12 cellular contexts compared by ENCODE assay signal in genomic region chr22:35398574-35398973, GRCh38. TPM values are rescaled to one million over a fixed set of nuclear protein-coding genes. Genes with fewer than 3 reads are reported as not detected.
A peak's percentile ranks its signal among the peaks of the same experiment; 100 is the strongest.
DNase-seq lines count a peak whose midpoint lies in the region; ATAC-seq and TF ChIP-seq lines count a peak whose summit lies in the region.
"Had no signal": no experiment of that assay in that cellular context is flagged by ENCODE, and none has a peak within 500 bp of the region (broad histone marks: within the 10 kb centered on the region; RNA-seq: fewer than 3 reads in every experiment).

No MANE protein-coding gene starts in this region.

- H3K9ac ChIP-seq in Loucy (ENCODE audit: low read depth, low read length, poor library complexity, severe bottlenecking) (peak overlapping the region; percentile 99), colonic mucosa (ENCODE audit: low read depth in 2 of 2, low read length in 2 of 2) (no peak overlapping the region)

- peaks cover 25% of the 10 kb centered on the region for H4K20me1 ChIP-seq in Loucy (ENCODE audit: insufficient read depth, low read length, poor library complexity, severe bottlenecking)

- H3K9me2 ChIP-seq in Loucy (replicated peaks; ENCODE audit: low read depth, low read length) = no peaks in the 10 kb centered on the region

- peaks cover 26% of the 10 kb centered on the region for H3K36me3 Mint-ChIP-seq in activated CD4-positive, alpha-beta T cell treated with anti-CD3 and anti-CD28 coated beads, Interleukin-2, amount 10 ng/mL, durations not matched to agents 7 days and 5 days (ENCODE audit: low read depth)

- no peaks in the 10 kb centered on the region for H3F3A ChIP-seq in Loucy (ENCODE audit: low read depth)

- WGBS in body of pancreas, 2 donors = 91 to 97% methylated on average over 4 of the region's 4 CpGs
- WGBS in spleen, 5 donors = 96 to 100% (median 97%) methylated on average over 4 of the region's 4 CpGs

- ATAC-seq in body of pancreas = no peak
- ATAC-seq in HG02870 (IDR thresholded peaks at IDR 0.05; ENCODE audit: unreplicated experiment) = no peak

- peaks cover 47% of the 10 kb centered on the region for H3K79me2 ChIP-seq in Loucy (ENCODE audit: insufficient read depth, low read length)

- peaks cover 4% of the 10 kb centered on the region for H3K27me3 ChIP-seq in Loucy (ENCODE audit: insufficient read depth, low read length, poor library complexity, severe bottlenecking)
- H3K27me3 ChIP-seq in body of pancreas = no peaks in the 10 kb centered on the region
- H3K27me3 ChIP-seq in spleen (replicated peaks in 1 of 7) = no peaks in the 10 kb centered on the region
- H3K27me3 ChIP-seq in colonic mucosa = no peaks in the 10 kb centered on the region
- H3K27me3 ChIP-seq: tibial nerve had no signal

- H2AFZ ChIP-seq in Loucy (ENCODE audit: low read length) = no peak overlapping the region

- H3K4me1 Mint-ChIP-seq in activated CD4-positive, alpha-beta T cell treated with anti-CD3 and anti-CD28 coated beads, Interleukin-2, amount 10 ng/mL, durations not matched to agents 7 days and 5 days = peaks cover 36% of the 10 kb centered on the region

- POLR2A ChIA-PET in activated CD4-positive, alpha-beta T cell treated with anti-CD3 and anti-CD28 coated beads, Interleukin-2, amount 10 ng/mL, durations not matched to agents 7 days and 5 days (lab: Charles Lee) = no interaction called here

- TF ChIP-seq POLR2A in body of pancreas (IDR thresholded peaks at IDR 0.05) = no peak
- no peak for TF ChIP-seq POLR2A in spleen (IDR thresholded peaks at IDR 0.05)

- peaks cover 2% of the 10 kb centered on the region for H3K9me3 Mint-ChIP-seq in activated CD4-positive, alpha-beta T cell treated with anti-CD3 and anti-CD28 coated beads, Interleukin-2, amount 10 ng/mL, durations not matched to agents 7 days and 5 days

- H3K4me3 Mint-ChIP-seq in activated CD4-positive, alpha-beta T cell treated with anti-CD3 and anti-CD28 coated beads, Interleukin-2, amount 10 ng/mL, durations not matched to agents 7 days and 5 days = peak overlapping the region; percentile 97

- H3K4me1 ChIP-seq in Loucy (ENCODE audit: insufficient read depth, low read length, poor library complexity, severe bottlenecking) = peaks cover 34% of the 10 kb centered on the region
- peaks cover 34% of the 10 kb centered on the region for H3K4me1 ChIP-seq in body of pancreas
- H3K4me1 ChIP-seq in spleen = peaks cover 13 to 85% (median 59%) of the 10 kb centered on the region in 6 donors
- H3K4me1 ChIP-seq in colonic mucosa = no peaks in the 10 kb centered on the region

- H3K36me3 ChIP-seq in Loucy (ENCODE audit: insufficient read depth, low read length) (peaks cover 17% of the 10 kb centered on the region; the same call in 1 of the 2 replicates), body of pancreas (replicated peaks in 1 of 2; ENCODE audit: insufficient read depth in 1 of 2, low read depth in 2 of 2) (no peaks in the 10 kb centered on the region), spleen (peaks cover 0 to 26% (median 10%) of the 10 kb centered on the region in 6 donors), colonic mucosa (no peaks in the 10 kb centered on the region)

- H3K27me3 Mint-ChIP-seq in activated CD4-positive, alpha-beta T cell treated with anti-CD3 and anti-CD28 coated beads, Interleukin-2, amount 10 ng/mL, durations not matched to agents 7 days and 5 days = no peaks in the 10 kb centered on the region

- H3K27ac Mint-ChIP-seq in activated CD4-positive, alpha-beta T cell treated with anti-CD3 and anti-CD28 coated beads, Interleukin-2, amount 10 ng/mL, durations not matched to agents 7 days and 5 days = peak overlapping the region; percentile 99

- H3K9me3 ChIP-seq in Loucy (ENCODE audit: insufficient read depth, low read depth, low read length) (no peaks in the 10 kb centered on the region), body of pancreas (no peaks in the 10 kb centered on the region), spleen (no peaks in the 10 kb centered on the region), colonic mucosa (no peaks in the 10 kb centered on the region)
- H3K9me3 ChIP-seq: tibial nerve had no signal

- DNase-seq in activated CD4-positive, alpha-beta T cell treated with anti-CD3 and anti-CD28 coated beads, Interleukin-2, amount 10 ng/mL, durations not matched to agents 7 days and 5 days = no peak
- no peak for DNase-seq in activated CD4-positive, alpha-beta T cell treated with anti-CD3 and anti-CD28 coated beads, Interleukin-2, amount 50 U/mL, for 1 hour
- DNase-seq in body of pancreas = no peak
- DNase-seq in spleen = no peak
- DNase-seq in colonic mucosa = no peak
- no peak for DNase-seq in stimulated activated CD8-positive, alpha-beta memory T cell treated with anti-CD3 and anti-CD28 coated beads, Interleukin-4, amount 100 ng/mL, for 48 hours
- DNase-seq: activated gamma-delta T cell, EL, MV-4-11 had no signal

- H3K27ac ChIP-seq in body of pancreas (peak overlapping the region in 3 of 4 donors; percentile 71 to 83 (median 72)), spleen (peak overlapping the region in 5 of 8 donors; percentile 32 to 86 (median 67)), colonic mucosa (no peak overlapping the region)

- peak overlapping the region; percentile 88 for H3K4me2 ChIP-seq in Loucy (ENCODE audit: low read depth, low read length, poor library complexity, severe bottlenecking)

- CTCF ChIA-PET in activated CD4-positive, alpha-beta T cell treated with anti-CD3 and anti-CD28 coated beads, Interleukin-2, amount 10 ng/mL, durations not matched to agents 7 days and 5 days (lab: Charles Lee) = interaction anchor here (1.6 kb wide), 1 partner anchor 11 kb away, joined by 4 read pairs; no protein-coding TSS in a partner anchor

- no peak for TF ChIP-seq CTCF in Loucy (conservative IDR thresholded peaks at IDR 0.05; ENCODE audit: low read length)
- no peak for TF ChIP-seq CTCF in body of pancreas (IDR thresholded peaks at IDR 0.05)
- TF ChIP-seq CTCF in spleen (IDR thresholded peaks at IDR 0.05 in 8 of 11, conservative IDR thresholded peaks at IDR 0.05 in 3 of 11) = no peak
- TF ChIP-seq CTCF in colonic mucosa (IDR thresholded peaks at IDR 0.05) = no peak

- H3K4me3 ChIP-seq in Loucy (ENCODE audit: low read length, poor library complexity, severe bottlenecking) (peak overlapping the region; percentile 93), body of pancreas (no peak overlapping the region), spleen (no peak overlapping the region), colonic mucosa (no peak overlapping the region)

- intact Hi-C loops in body of pancreas (cut with DNase I) (no loop called here), spleen (cut with DNase I; ENCODE audit: low total_unique reads) (no loop called here), colonic mucosa (cut with DNase I) (no loop called here)

RNA-seq across cellular contexts. Expression of gene MCM5, which starts 1.4 kb away (rescaled TPM):
- total RNA-seq in activated CD4-positive, alpha-beta T cell treated with anti-CD3 and anti-CD28 coated beads, Interleukin-2, amount 10 ng/mL, durations not matched to agents 7 days and 5 days = 100 to 1,000 TPM; 208 to 233 TPM
- total RNA-seq in body of pancreas (1 to 10 TPM; 7.9 to 9.3 TPM), spleen (10 to 100 TPM; 51.8 to 96.3 (median 64.8) TPM), colonic mucosa (100 to 1,000 TPM in 1 of 2 donors, 10 to 100 TPM in 1; 33.0 to 120 TPM)
- polyA plus RNA-seq in spleen = 10 to 100 TPM; 45.2 to 57.3 (median 49.0) TPM

RNA-seq across cellular contexts. Expression of gene HMOX1, which starts 17.7 kb away (rescaled TPM):
- total RNA-seq in activated CD4-positive, alpha-beta T cell treated with anti-CD3 and anti-CD28 coated beads, Interleukin-2, amount 10 ng/mL, durations not matched to agents 7 days and 5 days = under 1 TPM; 0.31 to 0.32 TPM
- total RNA-seq in body of pancreas (10 to 100 TPM in 1 of 2 donors, 1 to 10 TPM in 1; 9.3 to 32.0 TPM), spleen (100 to 1,000 TPM; 351 to 930 (median 819) TPM), colonic mucosa (10 to 100 TPM; 31.0 to 50.3 TPM)
- 100 to 1,000 TPM; 178 to 629 (median 302) TPM for polyA plus RNA-seq in spleen

Comparison
In these comparisons a context has a peak if more than half of its experiments do, and no peak if none do; other contexts are left out.
1. RNA of gene HMOX1, which starts 17.7 kb away (total RNA-seq): 351 to 930 TPM in spleen, 31.0 to 50.3 TPM in colonic mucosa and 9.3 to 32.0 TPM in body of pancreas; 0.31 to 0.32 TPM in activated CD4-positive, alpha-beta T cell treated with anti-CD3 and anti-CD28 coated beads, Interleukin-2, amount 10 ng/mL, durations not matched to agents 7 days and 5 days; every median in the first group is over 4 times any median in the second.